Comparison of ENCODE assay signal across 1 cellular context in the genomic region with DNA sequence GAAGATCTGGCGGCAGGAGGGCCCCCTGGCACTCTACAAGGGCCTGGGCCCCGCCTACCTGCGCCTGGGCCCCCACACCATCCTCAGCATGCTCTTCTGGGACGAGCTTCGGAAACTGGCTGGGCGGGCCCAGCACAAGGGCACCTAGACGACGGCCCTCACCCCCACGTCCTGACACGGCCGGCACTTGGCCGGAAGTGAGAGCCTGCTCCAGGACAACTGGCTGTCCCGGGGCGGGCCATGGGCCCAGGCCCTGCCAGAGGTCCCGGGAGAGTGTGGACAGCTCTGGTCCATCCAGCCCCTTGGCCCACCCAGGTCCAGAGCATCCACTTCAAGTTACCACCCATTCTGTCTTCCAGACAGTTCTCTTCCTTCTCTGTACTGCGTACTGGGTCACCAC.
TF ChIP-seq lines count a peak whose summit lies in the region.

No MANE protein-coding gene starts in this region.

TF ChIP-seq in H1, 55 proteins besides CTCF, POLR2A, EP300 and RAD21:
- no peak for TF ChIP-seq SP2 (IDR thresholded peaks at IDR 0.05; ENCODE audit: low read length)
- TF ChIP-seq MAFK (IDR thresholded peaks at IDR 0.05; ENCODE audit: low read depth, low read length) = no peak
- TF ChIP-seq HDAC6 (IDR thresholded peaks at IDR 0.05; ENCODE audit: low read depth, low read length) = no peak
- no peak for TF ChIP-seq POLR2AphosphoS5 (IDR thresholded peaks at IDR 0.05; ENCODE audit: low read depth, low read length)
- no peak for TF ChIP-seq BACH1 (IDR thresholded peaks at IDR 0.05; ENCODE audit: low read length)
- TF ChIP-seq, protein P1, sequence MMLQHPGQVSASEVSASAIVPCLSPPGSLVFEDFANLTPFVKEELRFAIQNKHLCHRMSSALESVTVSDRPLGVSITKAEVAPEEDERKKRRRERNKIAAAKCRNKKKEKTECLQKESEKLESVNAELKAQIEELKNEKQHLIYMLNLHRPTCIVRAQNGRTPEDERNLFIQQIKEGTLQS (IDR thresholded peaks at IDR 0.05; ENCODE audit: insufficient read depth, low read depth, low read length) = no peak
- no peak for TF ChIP-seq TAF1 (IDR thresholded peaks at IDR 0.05; ENCODE audit: low read depth, low read length)
- TF ChIP-seq FOSL1 (IDR thresholded peaks at IDR 0.05; ENCODE audit: insufficient read depth, low read depth, low read length) = no peak
- TF ChIP-seq TBP (IDR thresholded peaks at IDR 0.05; ENCODE audit: low read depth, low read length) = no peak
- TF ChIP-seq SUZ12 (IDR thresholded peaks at IDR 0.05; ENCODE audit: low read length) = no peak
- no peak for TF ChIP-seq CTBP2 (IDR thresholded peaks at IDR 0.05; ENCODE audit: borderline replicate concordance, insufficient read depth, insufficient read length, low read length)
